25 cellular contexts compared by ENCODE assay signal in genomic region chr1:51976831-51977602, GRCh38. TPM values are rescaled to one million over a fixed set of nuclear protein-coding genes. Genes with fewer than 3 reads are reported as not detected.
A peak's percentile ranks its signal among the peaks of the same experiment; 100 is the strongest.
DNase-seq lines count a peak whose midpoint lies in the region; ATAC-seq and TF ChIP-seq lines count a peak whose summit lies in the region.
"Had no signal": no experiment of that assay in that cellular context is flagged by ENCODE, and none has a peak within 500 bp of the region (broad histone marks: within the 10 kb centered on the region; RNA-seq: fewer than 3 reads in every experiment).

No MANE protein-coding gene starts in this region.

- no peak for TF ChIP-seq CTCF in endodermal cell (conservative IDR thresholded peaks at IDR 0.05)

- H3K36me3 ChIP-seq in endodermal cell (ENCODE audit: control insufficient read depth, insufficient read depth, low read length) = peaks cover 40% of the 10 kb centered on the region
- H3K36me3 ChIP-seq: spleen had no signal

- no peak overlapping the region for H3K9ac ChIP-seq in endodermal cell (ENCODE audit: extremely low read depth, low read length, poor library complexity, severe bottlenecking)

- CTCF ChIA-PET in activated CD4-positive, alpha-beta T cell treated with anti-CD3 and anti-CD28 coated beads, Interleukin-2, amount 10 ng/mL, durations not matched to agents 7 days and 5 days (lab: Charles Lee) = no interaction called here

- DNase-seq in NCI-H2081 (lab: John Stamatoyannopoulos, UW) (peak; percentile 26 to 67), NCI-H2081 treated with DMSO at 0.1 percent for 48 hours (lab: John Stamatoyannopoulos, UW) (no peak), NCI-H748 treated with DMSO at 0.1 percent for 48 hours (lab: John Stamatoyannopoulos, UW) (peak; percentile 24), endodermal cell (no peak), cerebellum (ENCODE audit: low spot score) (no peak)
- no peak for DNase-seq in stimulated activated effector memory CD8-positive, alpha-beta T cell treated with anti-CD3 and anti-CD28 coated beads, Interleukin-12 subunit alpha, Interleukin-12 subunit beta, amount 100 ng/mL, for 72 hours (ENCODE audit: low spot score in 2 of 2)
- DNase-seq in activated CD4-positive, alpha-beta T cell treated with anti-CD3 and anti-CD28 coated beads, Interleukin-2, amount 10 ng/mL, durations not matched to agents 7 days and 5 days = no peak
- DNase-seq: activated CD8-positive, alpha-beta memory T cell treated with anti-CD3 and anti-CD28 coated beads for 24 hours; activated naive CD4-positive, alpha-beta T cell; activated T-cell treated with anti-CD3 and anti-CD28 coated beads, Interleukin-2, amount 50 U/mL, for 4 hours; COR-L47; EL; Kasumi-1; kidney; mammary epithelial cell; NCI-H187; NCI-H446 treated with DMSO at 0.1 percent for 48 hours; spleen; stimulated activated CD4-positive, alpha-beta T cell treated with anti-CD3 and anti-CD28 coated beads, Interleukin-4, amount 100 ng/mL, for 24 hours; trophoblast cell had no signal

- ATAC-seq in stimulated activated effector memory CD8-positive, alpha-beta T cell treated with anti-CD3 and anti-CD28 coated beads, Interleukin-12 subunit alpha, Interleukin-12 subunit beta, amount 100 ng/mL, for 72 hours = peak; percentile 52
- ATAC-seq in GM21360 (IDR thresholded peaks at IDR 0.05; ENCODE audit: unreplicated experiment) = no peak
- ATAC-seq: activated T-cell treated with anti-CD3 and anti-CD28 coated beads, Interleukin-2, amount 50 U/mL, for 4 hours had no signal

- H3K4me1 ChIP-seq in endodermal cell (ENCODE audit: control insufficient read depth, insufficient read depth, low read length) = peaks cover 12% of the 10 kb centered on the region
- H3K4me1 ChIP-seq: spleen had no signal

- H3K27ac Mint-ChIP-seq in endodermal cell = peak overlapping the region; percentile 3
- no peak overlapping the region for H3K27ac Mint-ChIP-seq in stimulated activated effector memory CD8-positive, alpha-beta T cell treated with anti-CD3 and anti-CD28 coated beads, Interleukin-12 subunit alpha, Interleukin-12 subunit beta, amount 100 ng/mL, for 72 hours
- H3K27ac Mint-ChIP-seq in activated CD4-positive, alpha-beta T cell treated with anti-CD3 and anti-CD28 coated beads, Interleukin-2, amount 10 ng/mL, durations not matched to agents 7 days and 5 days = no peak overlapping the region
- H3K27ac Mint-ChIP-seq: stimulated activated naive CD8-positive, alpha-beta T cell treated with anti-CD3 and anti-CD28 coated beads, Interleukin-15, Interleukin-2, amounts not matched to agents 100 ng/mL and 50 ng/mL, for 24 hours; T-helper 2 cell treated with Interferon-gamma antibody and Interleukin-4, amounts not matched to agents 5 μg/mL and 100 μg/mL, for 36 hours had no signal

- H3K4me3 ChIP-seq in endodermal cell (ENCODE audit: low read length) = no peak overlapping the region
- H3K4me3 ChIP-seq: coronary artery, spleen had no signal

- H3K4me3 Mint-ChIP-seq in endodermal cell = no peak overlapping the region
- no peak overlapping the region for H3K4me3 Mint-ChIP-seq in stimulated activated effector memory CD8-positive, alpha-beta T cell treated with anti-CD3 and anti-CD28 coated beads, Interleukin-12 subunit alpha, Interleukin-12 subunit beta, amount 100 ng/mL, for 72 hours
- no peak overlapping the region for H3K4me3 Mint-ChIP-seq in activated CD4-positive, alpha-beta T cell treated with anti-CD3 and anti-CD28 coated beads, Interleukin-2, amount 10 ng/mL, durations not matched to agents 7 days and 5 days
- H3K4me3 Mint-ChIP-seq: activated T-cell treated with anti-CD3 and anti-CD28 coated beads, Interleukin-2, amount 50 U/mL, for 4 hours; stimulated activated naive CD8-positive, alpha-beta T cell treated with anti-CD3 and anti-CD28 coated beads, Interleukin-15, Interleukin-2, amounts not matched to agents 100 ng/mL and 50 ng/mL, for 24 hours; T-helper 2 cell treated with Interferon-gamma antibody and Interleukin-4, amounts not matched to agents 5 μg/mL and 100 μg/mL, for 36 hours had no signal

- peaks cover 24% of the 10 kb centered on the region for H3K4me1 Mint-ChIP-seq in endodermal cell
- peaks cover 6% of the 10 kb centered on the region for H3K4me1 Mint-ChIP-seq in stimulated activated effector memory CD8-positive, alpha-beta T cell treated with anti-CD3 and anti-CD28 coated beads, Interleukin-12 subunit alpha, Interleukin-12 subunit beta, amount 100 ng/mL, for 72 hours
- no peaks in the 10 kb centered on the region for H3K4me1 Mint-ChIP-seq in activated CD4-positive, alpha-beta T cell treated with anti-CD3 and anti-CD28 coated beads, Interleukin-2, amount 10 ng/mL, durations not matched to agents 7 days and 5 days

- POLR2A ChIA-PET in activated CD4-positive, alpha-beta T cell treated with anti-CD3 and anti-CD28 coated beads, Interleukin-2, amount 10 ng/mL, durations not matched to agents 7 days and 5 days (lab: Charles Lee) = no interaction called here

- no peaks in the 10 kb centered on the region for H3K27me3 ChIP-seq in endodermal cell (ENCODE audit: control insufficient read depth, insufficient read depth, low read length, poor library complexity, severe bottlenecking)
- H3K27me3 ChIP-seq: spleen had no signal

- H3K27ac ChIP-seq in endodermal cell (ENCODE audit: low read depth, low read length) = no peak overlapping the region
- H3K27ac ChIP-seq: 22Rv1, coronary artery, spleen had no signal

- H3K9me3 ChIP-seq in endodermal cell (ENCODE audit: control insufficient read depth, low read length) = no peaks in the 10 kb centered on the region
- H3K9me3 ChIP-seq: spleen had no signal

- no peaks in the 10 kb centered on the region for H3K9me3 Mint-ChIP-seq in endodermal cell
- H3K9me3 Mint-ChIP-seq in stimulated activated effector memory CD8-positive, alpha-beta T cell treated with anti-CD3 and anti-CD28 coated beads, Interleukin-12 subunit alpha, Interleukin-12 subunit beta, amount 100 ng/mL, for 72 hours = no peaks in the 10 kb centered on the region
- H3K9me3 Mint-ChIP-seq in activated CD4-positive, alpha-beta T cell treated with anti-CD3 and anti-CD28 coated beads, Interleukin-2, amount 10 ng/mL, durations not matched to agents 7 days and 5 days = no peaks in the 10 kb centered on the region
- H3K9me3 Mint-ChIP-seq: activated T-cell treated with anti-CD3 and anti-CD28 coated beads, Interleukin-2, amount 50 U/mL, for 4 hours; stimulated activated naive CD8-positive, alpha-beta T cell treated with anti-CD3 and anti-CD28 coated beads, Interleukin-15, Interleukin-2, amounts not matched to agents 100 ng/mL and 50 ng/mL, for 24 hours; T-helper 2 cell treated with Interferon-gamma antibody and Interleukin-4, amounts not matched to agents 5 μg/mL and 100 μg/mL, for 36 hours had no signal

- WGBS in endodermal cell (ENCODE audit: insufficient coverage in 1 of 2, insufficient read length in 1 of 2), 2 experiments = 91 to 93% methylated on average over 11 to 12 of the region's 12 CpGs

- no peaks in the 10 kb centered on the region for H3K27me3 Mint-ChIP-seq in endodermal cell (ENCODE audit: insufficient read depth)
- peaks cover 3% of the 10 kb centered on the region for H3K27me3 Mint-ChIP-seq in activated CD4-positive, alpha-beta T cell treated with anti-CD3 and anti-CD28 coated beads, Interleukin-2, amount 10 ng/mL, durations not matched to agents 7 days and 5 days
- H3K27me3 Mint-ChIP-seq: stimulated activated naive CD8-positive, alpha-beta T cell treated with anti-CD3 and anti-CD28 coated beads, Interleukin-15, Interleukin-2, amounts not matched to agents 100 ng/mL and 50 ng/mL, for 24 hours had no signal

- H3K36me3 Mint-ChIP-seq in endodermal cell (ENCODE audit: low read depth) = peaks cover 58% of the 10 kb centered on the region
- no peaks in the 10 kb centered on the region for H3K36me3 Mint-ChIP-seq in stimulated activated effector memory CD8-positive, alpha-beta T cell treated with anti-CD3 and anti-CD28 coated beads, Interleukin-12 subunit alpha, Interleukin-12 subunit beta, amount 100 ng/mL, for 72 hours
- no peaks in the 10 kb centered on the region for H3K36me3 Mint-ChIP-seq in activated CD4-positive, alpha-beta T cell treated with anti-CD3 and anti-CD28 coated beads, Interleukin-2, amount 10 ng/mL, durations not matched to agents 7 days and 5 days (ENCODE audit: low read depth)

RNA-seq across cellular contexts. Expression of gene RAB3B, which starts 13.5 kb away (rescaled TPM):
- total RNA-seq in endodermal cell (10 to 100 TPM; 58.1 to 66.0 TPM), cerebellum (22.4 TPM)
- 14.6 TPM for polyA plus RNA-seq in endodermal cell (2013, experiment 1 of 2)
- 16.6 TPM for polyA plus RNA-seq in endodermal cell (2013, experiment 2 of 2)
- under 1 TPM; 0.02 TPM for total RNA-seq in activated CD4-positive, alpha-beta T cell treated with anti-CD3 and anti-CD28 coated beads, Interleukin-2, amount 10 ng/mL, durations not matched to agents 7 days and 5 days

RNA-seq across cellular contexts. Expression of gene KTI12, which starts 56.6 kb away (rescaled TPM):
- 1 to 10 TPM; 7.3 to 9.2 TPM for total RNA-seq in endodermal cell
- 5.7 TPM for polyA plus RNA-seq in endodermal cell (2013, experiment 1 of 2)
- polyA plus RNA-seq in endodermal cell (2013, experiment 2 of 2) = 5.3 TPM
- total RNA-seq in cerebellum = 5.6 TPM
- 10 to 100 TPM in 1 of 2 experiments, 1 to 10 TPM in 1; 7.7 to 12.9 TPM for total RNA-seq in activated CD4-positive, alpha-beta T cell treated with anti-CD3 and anti-CD28 coated beads, Interleukin-2, amount 10 ng/mL, durations not matched to agents 7 days and 5 days

Comparison
In these comparisons a context has a peak if more than half of its experiments do, and no peak if none do; other contexts are left out.
1. DNase-seq: peak in NCI-H2081 (2 of 2) and NCI-H748 treated with DMSO at 0.1 percent for 48 hours (single experiment); none in NCI-H2081 treated with DMSO at 0.1 percent for 48 hours (single experiment), endodermal cell (single experiment), stimulated activated effector memory CD8-positive, alpha-beta T cell treated with anti-CD3 and anti-CD28 coated beads, Interleukin-12 subunit alpha, Interleukin-12 subunit beta, amount 100 ng/mL, for 72 hours (0 of 2), cerebellum (single experiment) and activated CD4-positive, alpha-beta T cell treated with anti-CD3 and anti-CD28 coated beads, Interleukin-2, amount 10 ng/mL, durations not matched to agents 7 days and 5 days (single experiment).
2. RNA of gene RAB3B, which starts 13.5 kb away (total RNA-seq): 58.1 to 66.0 TPM in endodermal cell and 22.4 TPM in cerebellum (single experiment); 0.02 TPM in activated CD4-positive, alpha-beta T cell treated with anti-CD3 and anti-CD28 coated beads, Interleukin-2, amount 10 ng/mL, durations not matched to agents 7 days and 5 days; every median in the first group is over 10 times any median in the second.